In the genomic region with DNA sequence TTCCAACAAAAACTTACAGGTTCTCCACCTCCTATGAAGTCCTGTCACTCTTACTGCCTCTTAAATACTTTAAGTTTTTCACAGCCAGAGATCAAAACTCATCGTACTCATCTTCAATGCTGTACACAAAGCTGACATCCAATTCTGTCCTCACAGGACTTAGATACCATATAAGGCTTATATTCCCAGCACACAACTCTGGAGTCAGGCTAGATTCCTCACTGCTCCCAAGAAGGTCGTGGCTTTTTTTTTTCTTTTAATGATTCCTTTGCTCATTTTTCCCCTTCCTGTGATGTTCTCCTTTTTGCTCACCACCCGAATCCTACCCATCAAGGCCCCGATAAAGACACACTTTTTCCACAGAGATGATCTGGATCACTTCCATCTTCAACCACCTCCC, we compare ENCODE assay signal across 1 cellular context.
TF ChIP-seq lines count a peak whose summit lies in the region.

No MANE protein-coding gene starts in this region.

TF ChIP-seq in IMR-90, 13 proteins besides CTCF, POLR2A, EP300 and RAD21 (continued from another document):
- TF ChIP-seq ELK1 (IDR thresholded peaks at IDR 0.05; ENCODE audit: borderline replicate concordance, low read depth, low read length) = no peak
- no peak for TF ChIP-seq CHD1 (IDR thresholded peaks at IDR 0.05; ENCODE audit: low read depth, low read length)
TF ChIP-seq in IMR-90: peak in this region for 0.
